In genomic region chr9:110555971-110556370, GRCh38 we compare ENCODE assay signal across 9 cellular contexts. TPM values are rescaled to one million over a fixed set of nuclear protein-coding genes. Genes with fewer than 3 reads are reported as not detected.
A peak's percentile ranks its signal among the peaks of the same experiment; 100 is the strongest.
DNase-seq lines count a peak whose midpoint lies in the region; ATAC-seq and TF ChIP-seq lines count a peak whose summit lies in the region.
"Had no signal": no experiment of that assay in that cellular context is flagged by ENCODE, and none has a peak within 500 bp of the region (broad histone marks: within the 10 kb centered on the region; RNA-seq: fewer than 3 reads in every experiment).

No MANE protein-coding gene starts in this region.

- peak overlapping the region; percentile 18 to 79 for H3K27ac ChIP-seq in coronary artery
- H3K27ac ChIP-seq: epithelial cell of prostate had no signal

- peak; percentile 87 for ATAC-seq in left lobe of liver
- no peak for ATAC-seq in GM19324 (IDR thresholded peaks at IDR 0.05; ENCODE audit: low FRiP score, unreplicated experiment)

- TF ChIP-seq CTCF in coronary artery (IDR thresholded peaks at IDR 0.05), result no peak

- peak; percentile 75 for DNase-seq in HS-5 (ENCODE audit: low read depth)
- DNase-seq in coronary artery (ENCODE audit: low spot score), result peak; percentile 78
- no peak for DNase-seq in left lobe of liver (ENCODE audit: low spot score)
- peak; percentile 50 for DNase-seq in stromal cell of bone marrow (ENCODE audit: low read depth)
- no peak for DNase-seq in activated T-cell treated with anti-CD3 and anti-CD28 coated beads, Interleukin-2, amount 50 U/mL, for 48 hours
- no peak for DNase-seq in central memory CD4-positive, alpha-beta T cell
- DNase-seq in HT-29 (ENCODE audit: low spot score), result no peak

- no peak overlapping the region for H3K4me3 ChIP-seq in coronary artery

RNA-seq across cellular contexts. Expression of gene SVEP1, which starts 23.6 kb away (rescaled TPM):
- total RNA-seq in left lobe of liver, result 1.7 TPM
- not detected in 2 replicates for total RNA-seq in HT-29 (2014; rRNA removed; shearing (Covaris generic))

Comparison
In these comparisons a context has a peak if more than half of its experiments do, and no peak if none do; other contexts are left out.
1. DNase-seq: peak in HS-5 (single experiment), coronary artery (single experiment) and stromal cell of bone marrow (single experiment); none in left lobe of liver (single experiment), activated T-cell treated with anti-CD3 and anti-CD28 coated beads, Interleukin-2, amount 50 U/mL, for 48 hours (0 of 2), central memory CD4-positive, alpha-beta T cell (single experiment) and HT-29 (single experiment).